1 cellular context compared by ENCODE assay signal in genomic region chr21:37751268-37751975, GRCh38.
TF ChIP-seq lines count a peak whose summit lies in the region.

No MANE protein-coding gene starts in this region.

TF ChIP-seq in WTC11, 78 proteins besides CTCF, POLR2A, EP300 and RAD21 (continued from another document):
- TF ChIP-seq ZSCAN18 (CRISPR knock-in tag; IDR thresholded peaks at IDR 0.05) (no peak), MAX (CRISPR knock-in tag; IDR thresholded peaks at IDR 0.05) (no peak), SMAD4 (CRISPR knock-in tag; IDR thresholded peaks at IDR 0.05) (no peak), FOXJ3 (CRISPR knock-in tag; IDR thresholded peaks at IDR 0.05; ENCODE audit: borderline replicate concordance) (no peak), TEAD4 (CRISPR knock-in tag; IDR thresholded peaks at IDR 0.05) (no peak)
- TF ChIP-seq, protein P1, sequence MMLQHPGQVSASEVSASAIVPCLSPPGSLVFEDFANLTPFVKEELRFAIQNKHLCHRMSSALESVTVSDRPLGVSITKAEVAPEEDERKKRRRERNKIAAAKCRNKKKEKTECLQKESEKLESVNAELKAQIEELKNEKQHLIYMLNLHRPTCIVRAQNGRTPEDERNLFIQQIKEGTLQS (CRISPR knock-in tag; conservative IDR thresholded peaks at IDR 0.05) = no peak
- TF ChIP-seq, protein P2, sequence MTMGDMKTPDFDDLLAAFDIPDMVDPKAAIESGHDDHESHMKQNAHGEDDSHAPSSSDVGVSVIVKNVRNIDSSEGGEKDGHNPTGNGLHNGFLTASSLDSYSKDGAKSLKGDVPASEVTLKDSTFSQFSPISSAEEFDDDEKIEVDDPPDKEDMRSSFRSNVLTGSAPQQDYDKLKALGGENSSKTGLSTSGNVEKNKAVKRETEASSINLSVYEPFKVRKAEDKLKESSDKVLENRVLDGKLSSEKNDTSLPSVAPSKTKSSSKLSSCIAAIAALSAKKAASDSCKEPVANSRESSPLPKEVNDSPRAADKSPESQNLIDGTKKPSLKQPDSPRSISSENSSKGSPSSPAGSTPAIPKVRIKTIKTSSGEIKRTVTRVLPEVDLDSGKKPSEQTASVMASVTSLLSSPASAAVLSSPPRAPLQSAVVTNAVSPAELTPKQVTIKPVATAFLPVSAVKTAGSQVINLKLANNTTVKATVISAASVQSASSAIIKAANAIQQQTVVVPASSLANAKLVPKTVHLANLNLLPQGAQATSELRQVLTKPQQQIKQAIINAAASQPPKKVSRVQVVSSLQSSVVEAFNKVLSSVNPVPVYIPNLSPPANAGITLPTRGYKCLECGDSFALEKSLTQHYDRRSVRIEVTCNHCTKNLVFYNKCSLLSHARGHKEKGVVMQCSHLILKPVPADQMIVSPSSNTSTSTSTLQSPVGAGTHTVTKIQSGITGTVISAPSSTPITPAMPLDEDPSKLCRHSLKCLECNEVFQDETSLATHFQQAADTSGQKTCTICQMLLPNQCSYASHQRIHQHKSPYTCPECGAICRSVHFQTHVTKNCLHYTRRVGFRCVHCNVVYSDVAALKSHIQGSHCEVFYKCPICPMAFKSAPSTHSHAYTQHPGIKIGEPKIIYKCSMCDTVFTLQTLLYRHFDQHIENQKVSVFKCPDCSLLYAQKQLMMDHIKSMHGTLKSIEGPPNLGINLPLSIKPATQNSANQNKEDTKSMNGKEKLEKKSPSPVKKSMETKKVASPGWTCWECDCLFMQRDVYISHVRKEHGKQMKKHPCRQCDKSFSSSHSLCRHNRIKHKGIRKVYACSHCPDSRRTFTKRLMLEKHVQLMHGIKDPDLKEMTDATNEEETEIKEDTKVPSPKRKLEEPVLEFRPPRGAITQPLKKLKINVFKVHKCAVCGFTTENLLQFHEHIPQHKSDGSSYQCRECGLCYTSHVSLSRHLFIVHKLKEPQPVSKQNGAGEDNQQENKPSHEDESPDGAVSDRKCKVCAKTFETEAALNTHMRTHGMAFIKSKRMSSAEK (CRISPR knock-in tag; IDR thresholded peaks at IDR 0.05; ENCODE audit: borderline replicate concordance) = no peak
- TF ChIP-seq, protein P3, sequence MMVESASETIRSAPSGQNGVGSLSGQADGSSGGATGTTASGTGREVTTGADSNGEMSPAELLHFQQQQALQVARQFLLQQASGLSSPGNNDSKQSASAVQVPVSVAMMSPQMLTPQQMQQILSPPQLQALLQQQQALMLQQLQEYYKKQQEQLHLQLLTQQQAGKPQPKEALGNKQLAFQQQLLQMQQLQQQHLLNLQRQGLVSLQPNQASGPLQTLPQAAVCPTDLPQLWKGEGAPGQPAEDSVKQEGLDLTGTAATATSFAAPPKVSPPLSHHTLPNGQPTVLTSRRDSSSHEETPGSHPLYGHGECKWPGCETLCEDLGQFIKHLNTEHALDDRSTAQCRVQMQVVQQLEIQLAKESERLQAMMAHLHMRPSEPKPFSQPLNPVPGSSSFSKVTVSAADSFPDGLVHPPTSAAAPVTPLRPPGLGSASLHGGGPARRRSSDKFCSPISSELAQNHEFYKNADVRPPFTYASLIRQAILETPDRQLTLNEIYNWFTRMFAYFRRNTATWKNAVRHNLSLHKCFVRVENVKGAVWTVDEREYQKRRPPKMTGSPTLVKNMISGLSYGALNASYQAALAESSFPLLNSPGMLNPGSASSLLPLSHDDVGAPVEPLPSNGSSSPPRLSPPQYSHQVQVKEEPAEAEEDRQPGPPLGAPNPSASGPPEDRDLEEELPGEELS (CRISPR knock-in tag; IDR thresholded peaks at IDR 0.05) = no peak
- TF ChIP-seq, protein P4, sequence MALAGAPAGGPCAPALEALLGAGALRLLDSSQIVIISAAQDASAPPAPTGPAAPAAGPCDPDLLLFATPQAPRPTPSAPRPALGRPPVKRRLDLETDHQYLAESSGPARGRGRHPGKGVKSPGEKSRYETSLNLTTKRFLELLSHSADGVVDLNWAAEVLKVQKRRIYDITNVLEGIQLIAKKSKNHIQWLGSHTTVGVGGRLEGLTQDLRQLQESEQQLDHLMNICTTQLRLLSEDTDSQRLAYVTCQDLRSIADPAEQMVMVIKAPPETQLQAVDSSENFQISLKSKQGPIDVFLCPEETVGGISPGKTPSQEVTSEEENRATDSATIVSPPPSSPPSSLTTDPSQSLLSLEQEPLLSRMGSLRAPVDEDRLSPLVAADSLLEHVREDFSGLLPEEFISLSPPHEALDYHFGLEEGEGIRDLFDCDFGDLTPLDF (CRISPR knock-in tag; IDR thresholded peaks at IDR 0.05) = no peak
- TF ChIP-seq, protein P5, sequence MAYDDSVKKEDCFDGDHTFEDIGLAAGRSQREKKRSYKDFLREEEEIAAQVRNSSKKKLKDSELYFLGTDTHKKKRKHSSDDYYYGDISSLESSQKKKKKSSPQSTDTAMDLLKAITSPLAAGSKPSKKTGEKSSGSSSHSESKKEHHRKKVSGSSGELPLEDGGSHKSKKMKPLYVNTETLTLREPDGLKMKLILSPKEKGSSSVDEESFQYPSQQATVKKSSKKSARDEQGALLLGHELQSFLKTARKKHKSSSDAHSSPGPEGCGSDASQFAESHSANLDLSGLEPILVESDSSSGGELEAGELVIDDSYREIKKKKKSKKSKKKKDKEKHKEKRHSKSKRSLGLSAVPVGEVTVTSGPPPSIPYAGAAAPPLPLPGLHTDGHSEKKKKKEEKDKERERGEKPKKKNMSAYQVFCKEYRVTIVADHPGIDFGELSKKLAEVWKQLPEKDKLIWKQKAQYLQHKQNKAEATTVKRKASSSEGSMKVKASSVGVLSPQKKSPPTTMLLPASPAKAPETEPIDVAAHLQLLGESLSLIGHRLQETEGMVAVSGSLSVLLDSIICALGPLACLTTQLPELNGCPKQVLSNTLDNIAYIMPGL (CRISPR knock-in tag; IDR thresholded peaks at IDR 0.05) = no peak
